15 cellular contexts compared by ENCODE assay signal in the genomic region with DNA sequence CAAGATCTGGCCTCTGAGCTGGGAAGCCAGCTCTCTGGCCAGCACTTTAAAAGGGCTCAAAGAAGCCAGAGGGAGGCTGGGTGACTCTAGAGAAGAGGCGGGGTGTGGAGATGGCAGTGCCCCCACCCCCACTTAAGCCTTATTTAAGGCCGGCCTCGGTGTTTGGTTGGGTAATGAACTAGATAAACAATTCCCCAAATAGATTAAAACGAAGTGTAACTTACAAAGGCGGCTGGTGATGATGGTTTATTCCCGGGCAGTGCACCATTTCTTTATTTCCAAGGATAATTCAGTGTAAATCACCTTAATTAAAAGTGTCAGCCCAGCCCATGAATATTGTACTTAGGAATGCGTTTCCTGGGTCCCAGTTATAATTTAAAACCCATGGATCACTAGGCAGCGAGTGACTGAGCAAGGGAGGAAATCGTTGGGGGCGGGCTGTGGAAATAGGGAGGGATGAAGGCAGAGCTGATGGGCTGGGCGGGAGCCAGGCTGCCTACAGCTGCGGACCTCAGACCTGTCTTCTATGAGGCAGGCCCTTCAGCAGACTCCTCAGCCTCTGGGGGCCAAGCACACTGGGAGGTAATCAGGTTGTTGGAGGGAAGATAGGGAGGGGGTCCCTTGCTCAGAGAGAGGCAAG. TPM values are rescaled to one million over a fixed set of nuclear protein-coding genes. Genes with fewer than 3 reads are reported as not detected.
DNase-seq lines count a peak whose midpoint lies in the region; ATAC-seq and TF ChIP-seq lines count a peak whose summit lies in the region.
"Had no signal": no experiment of that assay in that cellular context is flagged by ENCODE, and none has a peak within 500 bp of the region (broad histone marks: within the 10 kb centered on the region; RNA-seq: fewer than 3 reads in every experiment).

No MANE protein-coding gene starts in this region.

- no peak for ATAC-seq in GM21447 (IDR thresholded peaks at IDR 0.05; ENCODE audit: unreplicated experiment)
- ATAC-seq in HG03135 (IDR thresholded peaks at IDR 0.05; ENCODE audit: unreplicated experiment) = no peak
- ATAC-seq in GM19463 (IDR thresholded peaks at IDR 0.05; ENCODE audit: unreplicated experiment) = no peak
- ATAC-seq: natural killer cell treated with Interleukin-12 subunit alpha and Interleukin-12 subunit beta and Interleukin-15 and Interleukin-18, amount 100 ng/mL, for 72 hours had no signal

- in situ Hi-C loops in astrocyte of the spinal cord (cut with HindIII; ENCODE audit: low sequenced_read_pairs) = no loop called here

- DNase-seq in HFFc6 (peak; percentile 97), astrocyte of the spinal cord (ENCODE audit: low read depth, low spot score) (peak; percentile 66), kidney glomerular epithelial cell (lab: John Stamatoyannopoulos, UW) (peak; percentile 85), activated gamma-delta T cell treated with Interleukin-2 at 50 U/mL for 16 hours (no peak)
- DNase-seq: ACHN; activated effector memory CD4-positive, alpha-beta T cell treated with Interleukin-2 at 50 U/mL for 16 hours; erythroblast; immature natural killer cell; T-helper 2 cell had no signal

- no peaks in the 10 kb centered on the region for H3K27me3 ChIP-seq in ACC112 (ENCODE audit: insufficient read depth, low read length)

- H3K4me1 Mint-ChIP-seq in HFFc6 (ENCODE audit: low read depth) = peaks cover 77% of the 10 kb centered on the region
- H3K4me1 Mint-ChIP-seq: immature natural killer cell had no signal

- H3K4me3 ChIP-seq in ACC112 (ENCODE audit: low read depth, low read length) (no peak overlapping the region), astrocyte of the spinal cord (ENCODE audit: low read depth, low read length) (no peak overlapping the region)
- H3K4me3 ChIP-seq: upper lobe of left lung had no signal

- peak overlapping the region; percentile 14 for H2AFZ ChIP-seq in ACC112 (ENCODE audit: low read length, unreplicated experiment)

- TF ChIP-seq CTCF in HFFc6 (IDR thresholded peaks at IDR 0.05) = no peak
- TF ChIP-seq CTCF in astrocyte of the spinal cord (IDR thresholded peaks at IDR 0.05; ENCODE audit: low read depth, low read length) = no peak

- H3K27ac ChIP-seq in ACC112 (ENCODE audit: low read depth, low read length) = peak overlapping the region; percentile 30
- H3K27ac ChIP-seq: upper lobe of left lung had no signal

- peak overlapping the region; percentile 94 for H3K27ac Mint-ChIP-seq in HFFc6
- H3K27ac Mint-ChIP-seq: immature natural killer cell; natural killer cell treated with Interleukin-12 subunit alpha and Interleukin-12 subunit beta and Interleukin-15 and Interleukin-18, amount 100 ng/mL, for 72 hours had no signal

- H3K4me3 Mint-ChIP-seq in HFFc6 = peak overlapping the region; percentile 80
- H3K4me3 Mint-ChIP-seq: immature natural killer cell; natural killer cell treated with Interleukin-12 subunit alpha and Interleukin-12 subunit beta and Interleukin-15 and Interleukin-18, amount 100 ng/mL, for 72 hours had no signal

- H3K27me3 Mint-ChIP-seq in HFFc6 (ENCODE audit: insufficient read depth) = peaks cover 2% of the 10 kb centered on the region
- H3K27me3 Mint-ChIP-seq: natural killer cell treated with Interleukin-12 subunit alpha and Interleukin-12 subunit beta and Interleukin-15 and Interleukin-18, amount 100 ng/mL, for 72 hours had no signal

- H3K9me3 Mint-ChIP-seq in HFFc6 = no peaks in the 10 kb centered on the region
- H3K9me3 Mint-ChIP-seq: immature natural killer cell; natural killer cell treated with Interleukin-12 subunit alpha and Interleukin-12 subunit beta and Interleukin-15 and Interleukin-18, amount 100 ng/mL, for 72 hours had no signal

- no peaks in the 10 kb centered on the region for H3K79me2 ChIP-seq in ACC112 (ENCODE audit: control insufficient read depth, insufficient read depth, low read length, unreplicated experiment)

- H3K36me3 ChIP-seq in ACC112 (ENCODE audit: insufficient read depth, low read length) = no peaks in the 10 kb centered on the region
- H3K36me3 ChIP-seq: upper lobe of left lung had no signal

- H3K36me3 Mint-ChIP-seq in HFFc6 (ENCODE audit: low read depth) = no peaks in the 10 kb centered on the region
- H3K36me3 Mint-ChIP-seq: immature natural killer cell; natural killer cell treated with Interleukin-12 subunit alpha and Interleukin-12 subunit beta and Interleukin-15 and Interleukin-18, amount 100 ng/mL, for 72 hours had no signal

- H3K4me1 ChIP-seq in ACC112 (ENCODE audit: control insufficient read depth, insufficient read depth, low read length, unreplicated experiment) = peaks cover 28% of the 10 kb centered on the region

RNA-seq across cellular contexts. Expression of a gene that starts 54.9 kb away (rescaled TPM):
- 1 to 10 TPM; 3.2 to 5.0 (median 4.4) TPM for total RNA-seq in HFFc6 (2021; fragmentation: NEBNext Ultra II Directional; extraction: Animal tissue kit (Norgen Biotek cat#: 25700))

RNA-seq across cellular contexts. Expression of a gene that starts 55.1 kb away (rescaled TPM):
- under 1 TPM in 4 of 6 experiments, not detected in 2; 0.14 to 0.41 (median 0.32) TPM for total RNA-seq in HFFc6 (2021; fragmentation: NEBNext Ultra II Directional; extraction: Animal tissue kit (Norgen Biotek cat#: 25700))
